In the genomic region with DNA sequence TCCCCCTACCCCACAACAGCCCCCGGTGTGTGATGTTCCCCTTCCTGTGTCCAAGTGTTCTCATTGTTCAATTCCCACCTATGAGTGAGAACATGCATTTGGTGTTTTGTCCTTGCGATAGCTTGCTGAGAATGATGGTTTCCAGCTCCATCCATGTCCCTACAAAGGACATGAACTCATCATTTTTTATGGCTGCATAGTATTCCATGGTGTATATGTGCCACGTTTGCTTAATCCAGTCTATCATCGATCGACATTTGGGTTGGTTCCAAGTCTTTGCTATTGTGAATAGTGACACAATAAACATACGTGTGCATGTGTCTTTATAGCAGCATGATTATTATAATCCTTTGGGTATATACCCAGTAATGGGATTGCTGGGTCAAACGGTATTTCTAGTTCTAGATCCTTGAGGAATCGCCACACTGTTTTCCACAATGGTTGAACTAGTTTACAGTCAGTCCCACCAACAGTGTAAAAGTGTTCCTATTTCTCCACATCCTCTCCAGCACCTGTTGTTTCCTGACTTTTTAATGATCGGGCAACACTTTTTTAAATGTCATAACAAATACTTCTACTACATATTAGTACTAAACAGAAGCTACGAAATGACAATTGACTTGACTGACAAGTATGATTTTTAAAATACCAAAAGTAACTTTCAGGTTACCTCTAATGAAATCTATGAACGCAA, we compare ENCODE assay signal across 1 cellular context.
A peak's percentile ranks its signal among the peaks of the same experiment; 100 is the strongest.
TF ChIP-seq lines count a peak whose summit lies in the region.

No MANE protein-coding gene starts in this region.

TF ChIP-seq in GM12878, 131 proteins besides CTCF, POLR2A, EP300 and RAD21:
- TF ChIP-seq, protein P1, sequence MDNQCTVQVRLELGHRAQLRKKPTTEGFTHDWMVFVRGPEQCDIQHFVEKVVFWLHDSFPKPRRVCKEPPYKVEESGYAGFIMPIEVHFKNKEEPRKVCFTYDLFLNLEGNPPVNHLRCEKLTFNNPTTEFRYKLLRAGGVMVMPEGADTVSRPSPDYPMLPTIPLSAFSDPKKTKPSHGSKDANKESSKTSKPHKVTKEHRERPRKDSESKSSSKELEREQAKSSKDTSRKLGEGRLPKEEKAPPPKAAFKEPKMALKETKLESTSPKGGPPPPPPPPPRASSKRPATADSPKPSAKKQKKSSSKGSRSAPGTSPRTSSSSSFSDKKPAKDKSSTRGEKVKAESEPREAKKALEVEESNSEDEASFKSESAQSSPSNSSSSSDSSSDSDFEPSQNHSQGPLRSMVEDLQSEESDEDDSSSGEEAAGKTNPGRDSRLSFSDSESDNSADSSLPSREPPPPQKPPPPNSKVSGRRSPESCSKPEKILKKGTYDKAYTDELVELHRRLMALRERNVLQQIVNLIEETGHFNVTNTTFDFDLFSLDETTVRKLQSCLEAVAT (IDR thresholded peaks at IDR 0.05): peak; percentile 79
